27 cellular contexts compared by ENCODE assay signal in the genomic region with DNA sequence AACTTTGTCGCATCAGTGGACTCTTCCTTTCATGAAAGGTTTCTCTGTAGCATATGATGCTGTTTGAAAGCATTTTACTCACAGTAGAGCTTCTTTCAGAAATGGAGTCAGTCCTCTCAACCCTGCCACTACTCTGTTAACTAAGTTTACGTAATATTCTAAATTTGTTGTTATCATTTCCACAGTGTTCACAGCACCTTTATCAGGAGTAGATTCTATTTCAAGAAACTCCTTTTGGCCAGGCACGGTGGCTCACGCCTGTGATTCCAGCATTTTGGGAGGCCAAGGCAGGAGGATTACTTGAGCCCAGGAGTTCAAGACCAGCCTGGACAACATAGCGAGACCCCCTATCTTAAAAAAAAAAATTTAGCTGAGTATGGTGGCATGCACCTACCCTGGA.
DNase-seq lines count a peak whose midpoint lies in the region; ATAC-seq lines count a peak whose summit lies in the region.
"Had no signal": no experiment of that assay in that cellular context is flagged by ENCODE, and none has a peak within 500 bp of the region (broad histone marks: within the 10 kb centered on the region; RNA-seq: fewer than 3 reads in every experiment).

No MANE protein-coding gene starts in this region.

- peaks cover 5% of the 10 kb centered on the region for H3K36me3 Mint-ChIP-seq in T-helper 17 cell (ENCODE audit: low read depth)
- H3K36me3 Mint-ChIP-seq in stimulated activated effector memory CD8-positive, alpha-beta T cell treated with anti-CD3 and anti-CD28 coated beads, Interleukin-12 subunit alpha, Interleukin-12 subunit beta, amount 100 ng/mL, for 72 hours = peaks cover 22% of the 10 kb centered on the region

- H3K27me3 Mint-ChIP-seq in T-helper 17 cell = no peaks in the 10 kb centered on the region

- no peaks in the 10 kb centered on the region for H3K9me3 Mint-ChIP-seq in stimulated activated effector memory CD8-positive, alpha-beta T cell treated with anti-CD3 and anti-CD28 coated beads, Interleukin-12 subunit alpha, Interleukin-12 subunit beta, amount 100 ng/mL, for 72 hours

- ATAC-seq in Right ventricle myocardium inferior (peak; percentile 56), T-helper 17 cell (no peak), left ventricle myocardium superior (peak; percentile 82), GM21515 (IDR thresholded peaks at IDR 0.05; ENCODE audit: unreplicated experiment) (no peak)
- no peak for ATAC-seq in stimulated activated effector memory CD8-positive, alpha-beta T cell treated with anti-CD3 and anti-CD28 coated beads, Interleukin-12 subunit alpha, Interleukin-12 subunit beta, amount 100 ng/mL, for 72 hours
- ATAC-seq: GM12878, PC-3 had no signal

- intact Hi-C loops in Right ventricle myocardium inferior (cut with DNase I) = loop anchor here (10.0 kb wide), 1 partner anchor 92 kb away; no protein-coding TSS in a partner anchor
- intact Hi-C loops in cardiac septum (cut with DNase I) = loop anchor here (5.0 kb wide), 1 partner anchor 91 kb away; a partner anchor contains a TSS
- intact Hi-C loops in left ventricle myocardium superior (cut with micrococcal nuclease) = no loop called here

- H3K27ac Mint-ChIP-seq in T-helper 17 cell = peak overlapping the region; percentile 57
- peak overlapping the region; percentile 35 for H3K27ac Mint-ChIP-seq in stimulated activated effector memory CD8-positive, alpha-beta T cell treated with anti-CD3 and anti-CD28 coated beads, Interleukin-12 subunit alpha, Interleukin-12 subunit beta, amount 100 ng/mL, for 72 hours

- peaks cover 33% of the 10 kb centered on the region for H3K4me1 Mint-ChIP-seq in T-helper 17 cell
- peaks cover 41% of the 10 kb centered on the region for H3K4me1 Mint-ChIP-seq in stimulated activated effector memory CD8-positive, alpha-beta T cell treated with anti-CD3 and anti-CD28 coated beads, Interleukin-12 subunit alpha, Interleukin-12 subunit beta, amount 100 ng/mL, for 72 hours

- DNase-seq in Right ventricle myocardium inferior (ENCODE audit: missing footprints) (no peak), cardiac septum (ENCODE audit: low spot score) (no peak), T-helper 17 cell (no peak), left ventricle myocardium superior (no peak), NCI-H82 treated with DMSO at 0.1 percent for 48 hours (lab: John Stamatoyannopoulos, UW; ENCODE audit: unreplicated experiment) (no peak), LoVo (ENCODE audit: low spot score) (no peak)
- no peak for DNase-seq in stimulated activated effector memory CD8-positive, alpha-beta T cell treated with anti-CD3 and anti-CD28 coated beads, Interleukin-12 subunit alpha, Interleukin-12 subunit beta, amount 100 ng/mL, for 72 hours (ENCODE audit: low spot score in 2 of 2)
- DNase-seq: 8988T; ACHN; BE2C; COR-L47; DMS 273 treated with DMSO at 0.1 percent for 48 hours; DMS79; EL; GDM1; HCEC 1CT; KBM-7; MM.1S; NCI-H2029; NCI-H446; NCI-H524 treated with DMSO at 0.1 percent for 48 hours; NCI-H774; NK-92 treated with Interleukin-12 subunit alpha and Interleukin-12 subunit beta, amount 100 ng/mL, for 24 hours; PC-3 had no signal

- H3K9me3 ChIP-seq in T-helper 17 cell (ENCODE audit: control insufficient read depth, low read length, poor library complexity, severe bottlenecking) = no peaks in the 10 kb centered on the region
- H3K9me3 ChIP-seq: BE2C, SJSA1 had no signal

- no peak overlapping the region for H3K4me3 Mint-ChIP-seq in T-helper 17 cell
- H3K4me3 Mint-ChIP-seq in stimulated activated effector memory CD8-positive, alpha-beta T cell treated with anti-CD3 and anti-CD28 coated beads, Interleukin-12 subunit alpha, Interleukin-12 subunit beta, amount 100 ng/mL, for 72 hours = no peak overlapping the region

Comparison
In these comparisons a context has a peak if more than half of its experiments do, and no peak if none do; other contexts are left out.
1. ATAC-seq: peak in Right ventricle myocardium inferior (single experiment) and left ventricle myocardium superior (single experiment); none in T-helper 17 cell (single experiment), stimulated activated effector memory CD8-positive, alpha-beta T cell treated with anti-CD3 and anti-CD28 coated beads, Interleukin-12 subunit alpha, Interleukin-12 subunit beta, amount 100 ng/mL, for 72 hours (single experiment) and GM21515 (single experiment).